19 cellular contexts compared by ENCODE assay signal in genomic region chr4:2691952-2692435, GRCh38.
DNase-seq lines count a peak whose midpoint lies in the region; ATAC-seq and TF ChIP-seq lines count a peak whose summit lies in the region.
"Had no signal": no experiment of that assay in that cellular context is flagged by ENCODE, and none has a peak within 500 bp of the region (broad histone marks: within the 10 kb centered on the region; RNA-seq: fewer than 3 reads in every experiment).

No MANE protein-coding gene starts in this region.

- H3K36me3 ChIP-seq in gastroesophageal sphincter = peaks cover 3 to 99% of the 10 kb centered on the region in 2 donors
- H3K36me3 ChIP-seq: uterus had no signal

- WGBS in gastroesophageal sphincter (ENCODE audit: low coverage in 1 of 2), 2 donors = 84 to 91% methylated on average over 3 to 7 of the region's 7 CpGs

- TF ChIP-seq CTCF in GM20000 (IDR thresholded peaks at IDR 0.05; ENCODE audit: extremely low read depth, missing control alignments) (no peak), gastroesophageal sphincter (IDR thresholded peaks at IDR 0.05) (no peak)

- H3K27ac ChIP-seq in gastroesophageal sphincter = no peak overlapping the region
- H3K27ac ChIP-seq: brain microvascular endothelial cell, uterus had no signal

- TF ChIP-seq POLR2A in gastroesophageal sphincter (IDR thresholded peaks at IDR 0.05) = no peak

- CTCF ChIA-PET in activated CD4-positive, alpha-beta T cell treated with anti-CD3 and anti-CD28 coated beads, Interleukin-2, amount 10 ng/mL, durations not matched to agents 7 days and 5 days (lab: Charles Lee) = interaction anchor here (0.9 kb wide), 1 partner anchor 11 kb away, joined by 4 read pairs; no protein-coding TSS in a partner anchor

- peaks cover 19% of the 10 kb centered on the region for H3K4me1 Mint-ChIP-seq in activated CD4-positive, alpha-beta T cell treated with anti-CD3 and anti-CD28 coated beads, Interleukin-2, amount 10 ng/mL, durations not matched to agents 24 days and 14 days
- H3K4me1 Mint-ChIP-seq in activated CD4-positive, alpha-beta T cell treated with anti-CD3 and anti-CD28 coated beads, Interleukin-2, amount 10 ng/mL, durations not matched to agents 7 days and 5 days = peaks cover 9% of the 10 kb centered on the region
- H3K4me1 Mint-ChIP-seq in activated naive CD8-positive, alpha-beta T cell (ENCODE audit: low read depth) = peaks cover 21% of the 10 kb centered on the region

- H3K4me3 ChIP-seq in gastroesophageal sphincter = no peak overlapping the region
- H3K4me3 ChIP-seq: Peyer's patch, uterus had no signal

- intact Hi-C loops in activated CD4-positive, alpha-beta T cell treated with anti-CD3 and anti-CD28 coated beads, Interleukin-2, amount 10 ng/mL, durations not matched to agents 24 days and 14 days (cut with micrococcal nuclease) = loop anchor here (2.0 to 5.0 kb wide), 2 partner anchors 55 to 155 kb away; partner anchors contain the start of gene FAM193A

- H3K36me3 Mint-ChIP-seq in activated CD4-positive, alpha-beta T cell treated with anti-CD3 and anti-CD28 coated beads, Interleukin-2, amount 10 ng/mL, durations not matched to agents 24 days and 14 days (ENCODE audit: low read depth) = peaks cover 68% of the 10 kb centered on the region
- H3K36me3 Mint-ChIP-seq in activated CD4-positive, alpha-beta T cell treated with anti-CD3 and anti-CD28 coated beads, Interleukin-2, amount 10 ng/mL, durations not matched to agents 7 days and 5 days (ENCODE audit: low read depth) = peaks cover 54% of the 10 kb centered on the region
- peaks cover 7% of the 10 kb centered on the region for H3K36me3 Mint-ChIP-seq in activated naive CD8-positive, alpha-beta T cell

- no peaks in the 10 kb centered on the region for H3K4me1 ChIP-seq in gastroesophageal sphincter
- H3K4me1 ChIP-seq: uterus had no signal

- no peaks in the 10 kb centered on the region for H3K27me3 Mint-ChIP-seq in activated CD4-positive, alpha-beta T cell treated with anti-CD3 and anti-CD28 coated beads, Interleukin-2, amount 10 ng/mL, durations not matched to agents 24 days and 14 days
- H3K27me3 Mint-ChIP-seq in activated CD4-positive, alpha-beta T cell treated with anti-CD3 and anti-CD28 coated beads, Interleukin-2, amount 10 ng/mL, durations not matched to agents 7 days and 5 days = no peaks in the 10 kb centered on the region
- H3K27me3 Mint-ChIP-seq in activated naive CD8-positive, alpha-beta T cell = no peaks in the 10 kb centered on the region

- POLR2A ChIA-PET in activated CD4-positive, alpha-beta T cell treated with anti-CD3 and anti-CD28 coated beads, Interleukin-2, amount 10 ng/mL, durations not matched to agents 7 days and 5 days (lab: Charles Lee) = no interaction called here

- no peaks in the 10 kb centered on the region for H3K9me3 ChIP-seq in gastroesophageal sphincter
- H3K9me3 ChIP-seq: Peyer's patch, uterus had no signal

- H3K27me3 ChIP-seq in gastroesophageal sphincter = no peaks in the 10 kb centered on the region
- H3K27me3 ChIP-seq: brain microvascular endothelial cell, Peyer's patch, uterus had no signal

- H3K9me3 Mint-ChIP-seq in activated CD4-positive, alpha-beta T cell treated with anti-CD3 and anti-CD28 coated beads, Interleukin-2, amount 10 ng/mL, durations not matched to agents 24 days and 14 days = no peaks in the 10 kb centered on the region
- no peaks in the 10 kb centered on the region for H3K9me3 Mint-ChIP-seq in activated CD4-positive, alpha-beta T cell treated with anti-CD3 and anti-CD28 coated beads, Interleukin-2, amount 10 ng/mL, durations not matched to agents 7 days and 5 days
- H3K9me3 Mint-ChIP-seq in activated naive CD8-positive, alpha-beta T cell (ENCODE audit: low read depth) = no peaks in the 10 kb centered on the region
- H3K9me3 Mint-ChIP-seq: CD8-positive, alpha-beta T cell had no signal

- no peak for TF ChIP-seq EP300 in gastroesophageal sphincter (IDR thresholded peaks at IDR 0.05)

- peak overlapping the region; percentile 74 for H3K27ac Mint-ChIP-seq in activated CD4-positive, alpha-beta T cell treated with anti-CD3 and anti-CD28 coated beads, Interleukin-2, amount 10 ng/mL, durations not matched to agents 24 days and 14 days
- no peak overlapping the region for H3K27ac Mint-ChIP-seq in activated CD4-positive, alpha-beta T cell treated with anti-CD3 and anti-CD28 coated beads, Interleukin-2, amount 10 ng/mL, durations not matched to agents 7 days and 5 days
- H3K27ac Mint-ChIP-seq in activated naive CD8-positive, alpha-beta T cell = peak overlapping the region; percentile 89
- H3K27ac Mint-ChIP-seq: CD8-positive, alpha-beta T cell had no signal

- no peak overlapping the region for H3K4me3 Mint-ChIP-seq in activated CD4-positive, alpha-beta T cell treated with anti-CD3 and anti-CD28 coated beads, Interleukin-2, amount 10 ng/mL, durations not matched to agents 24 days and 14 days
- no peak overlapping the region for H3K4me3 Mint-ChIP-seq in activated CD4-positive, alpha-beta T cell treated with anti-CD3 and anti-CD28 coated beads, Interleukin-2, amount 10 ng/mL, durations not matched to agents 7 days and 5 days
- H3K4me3 Mint-ChIP-seq in activated naive CD8-positive, alpha-beta T cell = no peak overlapping the region
- H3K4me3 Mint-ChIP-seq: CD8-positive, alpha-beta T cell had no signal

- DNase-seq in activated CD4-positive, alpha-beta T cell treated with anti-CD3 and anti-CD28 coated beads, Interleukin-2, amount 10 ng/mL, durations not matched to agents 24 days and 14 days = no peak
- no peak for DNase-seq in activated CD4-positive, alpha-beta T cell treated with anti-CD3 and anti-CD28 coated beads, Interleukin-2, amount 10 ng/mL, durations not matched to agents 7 days and 5 days
- DNase-seq in GM20000 (ENCODE audit: low spot score) (peak; percentile 40), NOMO-1 treated with DMSO at 0.1 percent for 48 hours (lab: John Stamatoyannopoulos, UW; ENCODE audit: unreplicated experiment) (no peak)
- DNase-seq in stimulated activated CD4-positive, alpha-beta T cell treated with anti-CD3 and anti-CD28 coated beads, Interleukin-4, amount 100 ng/mL, for 24 hours = peak; percentile 49
- DNase-seq: activated gamma-delta T cell; brain microvascular endothelial cell; CD8-positive, alpha-beta T cell; GDM1; KBM-7; NCI-H1048; NCI-H2107; Peyer's patch; uterus had no signal

- ATAC-seq in gastroesophageal sphincter (no peak), GM21717 (IDR thresholded peaks at IDR 0.05; ENCODE audit: unreplicated experiment) (no peak)
- ATAC-seq: CD8-positive, alpha-beta T cell; esophagus mucosa; sciatic nerve had no signal

Comparison
In these comparisons a context has a peak if more than half of its experiments do, and no peak if none do; other contexts are left out.
1. DNase-seq: peak in GM20000 (single experiment) and stimulated activated CD4-positive, alpha-beta T cell treated with anti-CD3 and anti-CD28 coated beads, Interleukin-4, amount 100 ng/mL, for 24 hours (single experiment); none in activated CD4-positive, alpha-beta T cell treated with anti-CD3 and anti-CD28 coated beads, Interleukin-2, amount 10 ng/mL, durations not matched to agents 24 days and 14 days (single experiment), activated CD4-positive, alpha-beta T cell treated with anti-CD3 and anti-CD28 coated beads, Interleukin-2, amount 10 ng/mL, durations not matched to agents 7 days and 5 days (single experiment) and NOMO-1 treated with DMSO at 0.1 percent for 48 hours (single experiment).